1 cellular context compared by ENCODE assay signal in the genomic region with DNA sequence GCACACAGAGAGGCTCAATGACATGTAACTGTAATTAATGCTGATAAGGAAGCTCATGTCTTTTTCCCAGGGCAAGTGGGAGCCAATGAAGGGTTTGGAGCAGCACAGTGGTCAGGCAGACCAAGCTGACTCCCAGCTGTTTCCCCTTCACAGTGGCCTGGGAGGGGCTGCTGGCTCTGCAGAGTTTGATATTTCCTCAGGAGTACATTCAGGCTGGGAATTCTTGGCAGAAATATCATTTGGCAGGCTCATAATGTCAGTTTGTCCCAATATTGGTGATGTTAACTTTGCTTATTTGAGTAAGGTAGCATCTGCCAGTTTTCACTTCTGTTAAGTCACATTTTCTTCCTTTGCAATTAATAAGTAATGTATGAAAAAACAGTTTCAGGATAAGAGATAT.
TF ChIP-seq lines count a peak whose summit lies in the region.

No MANE protein-coding gene starts in this region.

TF ChIP-seq in GM23338, 12 proteins besides CTCF, POLR2A, EP300 and RAD21 (continued from another document):
- TF ChIP-seq, protein P1, sequence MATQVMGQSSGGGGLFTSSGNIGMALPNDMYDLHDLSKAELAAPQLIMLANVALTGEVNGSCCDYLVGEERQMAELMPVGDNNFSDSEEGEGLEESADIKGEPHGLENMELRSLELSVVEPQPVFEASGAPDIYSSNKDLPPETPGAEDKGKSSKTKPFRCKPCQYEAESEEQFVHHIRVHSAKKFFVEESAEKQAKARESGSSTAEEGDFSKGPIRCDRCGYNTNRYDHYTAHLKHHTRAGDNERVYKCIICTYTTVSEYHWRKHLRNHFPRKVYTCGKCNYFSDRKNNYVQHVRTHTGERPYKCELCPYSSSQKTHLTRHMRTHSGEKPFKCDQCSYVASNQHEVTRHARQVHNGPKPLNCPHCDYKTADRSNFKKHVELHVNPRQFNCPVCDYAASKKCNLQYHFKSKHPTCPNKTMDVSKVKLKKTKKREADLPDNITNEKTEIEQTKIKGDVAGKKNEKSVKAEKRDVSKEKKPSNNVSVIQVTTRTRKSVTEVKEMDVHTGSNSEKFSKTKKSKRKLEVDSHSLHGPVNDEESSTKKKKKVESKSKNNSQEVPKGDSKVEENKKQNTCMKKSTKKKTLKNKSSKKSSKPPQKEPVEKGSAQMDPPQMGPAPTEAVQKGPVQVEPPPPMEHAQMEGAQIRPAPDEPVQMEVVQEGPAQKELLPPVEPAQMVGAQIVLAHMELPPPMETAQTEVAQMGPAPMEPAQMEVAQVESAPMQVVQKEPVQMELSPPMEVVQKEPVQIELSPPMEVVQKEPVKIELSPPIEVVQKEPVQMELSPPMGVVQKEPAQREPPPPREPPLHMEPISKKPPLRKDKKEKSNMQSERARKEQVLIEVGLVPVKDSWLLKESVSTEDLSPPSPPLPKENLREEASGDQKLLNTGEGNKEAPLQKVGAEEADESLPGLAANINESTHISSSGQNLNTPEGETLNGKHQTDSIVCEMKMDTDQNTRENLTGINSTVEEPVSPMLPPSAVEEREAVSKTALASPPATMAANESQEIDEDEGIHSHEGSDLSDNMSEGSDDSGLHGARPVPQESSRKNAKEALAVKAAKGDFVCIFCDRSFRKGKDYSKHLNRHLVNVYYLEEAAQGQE (IDR thresholded peaks at IDR 0.05; ENCODE audit: unreplicated experiment), result no peak
- TF ChIP-seq, protein P2, sequence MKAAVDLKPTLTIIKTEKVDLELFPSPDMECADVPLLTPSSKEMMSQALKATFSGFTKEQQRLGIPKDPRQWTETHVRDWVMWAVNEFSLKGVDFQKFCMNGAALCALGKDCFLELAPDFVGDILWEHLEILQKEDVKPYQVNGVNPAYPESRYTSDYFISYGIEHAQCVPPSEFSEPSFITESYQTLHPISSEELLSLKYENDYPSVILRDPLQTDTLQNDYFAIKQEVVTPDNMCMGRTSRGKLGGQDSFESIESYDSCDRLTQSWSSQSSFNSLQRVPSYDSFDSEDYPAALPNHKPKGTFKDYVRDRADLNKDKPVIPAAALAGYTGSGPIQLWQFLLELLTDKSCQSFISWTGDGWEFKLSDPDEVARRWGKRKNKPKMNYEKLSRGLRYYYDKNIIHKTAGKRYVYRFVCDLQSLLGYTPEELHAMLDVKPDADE (IDR thresholded peaks at IDR 0.05), result no peak
- TF ChIP-seq EZH2 (IDR thresholded peaks at IDR 0.05; ENCODE audit: low read depth, unreplicated experiment), result no peak
- no peak for TF ChIP-seq ZNF114 (CRISPR knock-in tag; IDR thresholded peaks at IDR 0.05)
